8 cellular contexts compared by ENCODE assay signal in the genomic region with DNA sequence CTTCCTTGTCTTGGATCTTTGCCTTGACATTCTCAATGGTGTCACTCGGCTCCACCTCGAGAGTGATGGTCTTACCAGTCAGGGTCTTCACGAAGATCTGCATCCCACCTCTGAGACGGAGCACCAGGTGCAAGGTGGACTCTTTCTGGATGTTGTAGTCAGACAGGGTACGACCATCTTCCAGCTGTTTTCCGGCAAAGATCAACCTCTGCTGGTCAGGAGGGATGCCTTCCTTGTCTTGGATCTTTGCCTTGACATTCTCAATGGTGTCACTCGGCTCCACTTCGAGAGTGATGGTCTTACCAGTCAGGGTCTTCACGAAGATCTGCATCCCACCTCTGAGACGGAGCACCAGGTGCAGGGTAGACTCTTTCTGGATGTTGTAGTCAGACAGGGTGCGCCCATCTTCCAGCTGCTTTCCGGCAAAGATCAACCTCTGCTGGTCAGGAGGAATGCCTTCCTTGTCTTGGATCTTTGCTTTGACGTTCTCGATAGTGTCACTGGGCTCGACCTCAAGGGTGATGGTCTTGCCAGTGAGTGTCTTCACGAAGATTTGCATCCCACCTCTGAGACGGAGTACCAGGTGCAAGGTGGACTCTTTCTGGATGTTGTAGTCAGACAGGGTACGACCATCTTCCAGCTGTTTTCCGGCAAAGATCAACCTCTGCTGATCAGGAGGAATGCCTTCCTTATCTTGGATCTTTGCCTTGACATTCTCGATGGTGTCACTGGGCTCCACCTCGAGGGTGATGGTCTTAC. TPM values are rescaled to one million over a fixed set of nuclear protein-coding genes. Genes with fewer than 3 reads are reported as not detected.
DNase-seq lines count a peak whose midpoint lies in the region; ATAC-seq and TF ChIP-seq lines count a peak whose summit lies in the region.
"Not testable (repeated sequence)": the region's sequence is repeated elsewhere in the genome, so short reads cannot be mapped to it uniquely, and the experiment has no call there.

No MANE protein-coding gene starts in this region.

- H3K27me3 Mint-ChIP-seq in HFFc6 (ENCODE audit: insufficient read depth) = peaks cover 57% of the 10 kb centered on the region
- H3K27me3 Mint-ChIP-seq in T-helper 17 cell; effector memory CD8-positive, alpha-beta T cell; natural killer cell treated with Interleukin-12 subunit alpha and Interleukin-12 subunit beta and Interleukin-15 and Interleukin-18, amount 100 ng/mL, for 72 hours: not testable (repeated sequence)

- ATAC-seq in T-helper 17 cell; effector memory CD8-positive, alpha-beta T cell (replicated peaks); natural killer cell treated with Interleukin-12 subunit alpha and Interleukin-12 subunit beta and Interleukin-15 and Interleukin-18, amount 100 ng/mL, for 72 hours: not testable (repeated sequence)

- H3K36me3 ChIP-seq in adipocyte (ENCODE audit: control insufficient read depth, insufficient read depth, low read length, severe bottlenecking) (peaks cover 29% of the 10 kb centered on the region), iPS-20b (ENCODE audit: insufficient read depth, low read depth, low read length) (peaks cover 42% of the 10 kb centered on the region), spleen (peaks cover 0 to 40% (median 27%) of the 10 kb centered on the region in 6 donors)

- peaks cover 60% of the 10 kb centered on the region for H3K4me1 Mint-ChIP-seq in HFFc6 (ENCODE audit: low read depth)
- H3K4me1 Mint-ChIP-seq in T-helper 17 cell = peaks cover 62% of the 10 kb centered on the region
- peaks cover 55 to 58% of the 10 kb centered on the region in 2 donors for H3K4me1 Mint-ChIP-seq in effector memory CD8-positive, alpha-beta T cell (ENCODE audit: low read depth in 2 of 2)
- H3K4me1 Mint-ChIP-seq in natural killer cell treated with Interleukin-12 subunit alpha and Interleukin-12 subunit beta and Interleukin-15 and Interleukin-18, amount 100 ng/mL, for 72 hours (ENCODE audit: low read depth in 2 of 2) = peaks cover 60 to 66% of the 10 kb centered on the region in 2 donors

- H3K4me3 Mint-ChIP-seq in HFFc6 = peak overlapping the region; percentile 98
- H3K4me3 Mint-ChIP-seq in T-helper 17 cell = peak overlapping the region; percentile 92
- peak overlapping the region; percentile 98 to 99 for H3K4me3 Mint-ChIP-seq in effector memory CD8-positive, alpha-beta T cell
- H3K4me3 Mint-ChIP-seq in natural killer cell treated with Interleukin-12 subunit alpha and Interleukin-12 subunit beta and Interleukin-15 and Interleukin-18, amount 100 ng/mL, for 72 hours = peak overlapping the region; percentile 93

- peaks cover 40% of the 10 kb centered on the region for H3K36me3 Mint-ChIP-seq in HFFc6 (ENCODE audit: low read depth)
- peaks cover 25% of the 10 kb centered on the region for H3K36me3 Mint-ChIP-seq in T-helper 17 cell (ENCODE audit: low read depth)
- peaks cover 75% of the 10 kb centered on the region for H3K36me3 Mint-ChIP-seq in effector memory CD8-positive, alpha-beta T cell (ENCODE audit: insufficient read depth)
- H3K36me3 Mint-ChIP-seq in natural killer cell treated with Interleukin-12 subunit alpha and Interleukin-12 subunit beta and Interleukin-15 and Interleukin-18, amount 100 ng/mL, for 72 hours = peaks cover 33% of the 10 kb centered on the region

- H3K4me1 ChIP-seq in adipocyte (ENCODE audit: control insufficient read depth, insufficient read depth, low read length) (peaks cover 38% of the 10 kb centered on the region), iPS-20b (ENCODE audit: insufficient read depth, low read length) (peaks cover 16% of the 10 kb centered on the region), spleen (peaks cover 45 to 77% (median 66%) of the 10 kb centered on the region in 6 donors)

- not testable (repeated sequence) for TF ChIP-seq CTCF in AG09309 (IDR thresholded peaks at IDR 0.05; ENCODE audit: control insufficient read depth, insufficient read depth, low read depth, low read length, missing control alignments); HFFc6 (IDR thresholded peaks at IDR 0.05); spleen (IDR thresholded peaks at IDR 0.05 in 8 of 11, conservative IDR thresholded peaks at IDR 0.05 in 3 of 11)

- not testable (repeated sequence) for TF ChIP-seq POLR2A in spleen (IDR thresholded peaks at IDR 0.05)

- H3K27ac Mint-ChIP-seq in HFFc6 = peak overlapping the region; percentile 99
- H3K27ac Mint-ChIP-seq in T-helper 17 cell = peak overlapping the region; percentile 99
- H3K27ac Mint-ChIP-seq in effector memory CD8-positive, alpha-beta T cell = peak overlapping the region; percentile 100
- peak overlapping the region; percentile 93 to 98 for H3K27ac Mint-ChIP-seq in natural killer cell treated with Interleukin-12 subunit alpha and Interleukin-12 subunit beta and Interleukin-15 and Interleukin-18, amount 100 ng/mL, for 72 hours

- 64 to 84% (median 75%) methylated on average over 14 to 19 of the region's 21 CpGs for WGBS in spleen, 5 donors

- H3K9me3 Mint-ChIP-seq in HFFc6 = peaks cover 30% of the 10 kb centered on the region
- not testable (repeated sequence) for H3K9me3 Mint-ChIP-seq in effector memory CD8-positive, alpha-beta T cell; natural killer cell treated with Interleukin-12 subunit alpha and Interleukin-12 subunit beta and Interleukin-15 and Interleukin-18, amount 100 ng/mL, for 72 hours

- peak overlapping the region; percentile 100 for H3K9ac ChIP-seq in adipocyte (ENCODE audit: low read length)
- H3K9ac ChIP-seq in iPS-20b (ENCODE audit: low read depth, low read length) = not testable (repeated sequence)

- not testable (repeated sequence) for H3K27ac ChIP-seq in iPS-20b (ENCODE audit: low read length)
- H3K27ac ChIP-seq in spleen = peak overlapping the region in 3 of 8 donors; percentile 99 to 100 (median 100)

- not testable (repeated sequence) for H3K9me3 ChIP-seq in T-helper 17 cell (ENCODE audit: control insufficient read depth, low read length, poor library complexity, severe bottlenecking); adipocyte (ENCODE audit: control insufficient read depth, low read length); iPS-20b (ENCODE audit: insufficient read depth, low read depth, low read length); spleen

- H3K27me3 ChIP-seq in adipocyte (replicated peaks; ENCODE audit: control insufficient read depth, insufficient read depth, low read length); iPS-20b (ENCODE audit: insufficient read depth, low read length); spleen (replicated peaks in 1 of 7): not testable (repeated sequence)

- intact Hi-C loops in spleen (cut with DNase I; ENCODE audit: low total_unique reads) = not testable (repeated sequence)

- not testable (repeated sequence) for DNase-seq in AG09309 (ENCODE audit: low read depth); HFFc6; T-helper 17 cell; adipocyte (ENCODE audit: low read depth); effector memory CD8-positive, alpha-beta T cell; natural killer cell treated with Interleukin-12 subunit alpha and Interleukin-12 subunit beta and Interleukin-15 and Interleukin-18, amount 100 ng/mL, for 72 hours (ENCODE audit: low spot score)
- peak; percentile 54 for DNase-seq in spleen

- H3K4me3 ChIP-seq in AG09309 (ENCODE audit: control insufficient read depth, low read depth, low read length) (peak overlapping the region; percentile 94), adipocyte (ENCODE audit: low read length) (peak overlapping the region; percentile 99), iPS-20b (ENCODE audit: low read length) (peak overlapping the region; percentile 99; the same call in 1 of the 2 replicates), spleen (peak overlapping the region in 7 of 8 donors; percentile 60 to 88 (median 77))

RNA-seq across cellular contexts. Expression of a gene that starts 1.7 kb away (rescaled TPM):
- 1,000 to 10,000 TPM; 1,112 to 1,171 (median 1,143) TPM for total RNA-seq in HFFc6 (2021; fragmentation: NEBNext Ultra II Directional; extraction: Animal tissue kit (Norgen Biotek cat#: 25700))
- 1,000 to 10,000 TPM; 1,335 to 1,398 TPM for total RNA-seq in T-helper 17 cell
- total RNA-seq in natural killer cell treated with Interleukin-12 subunit alpha and Interleukin-12 subunit beta and Interleukin-15 and Interleukin-18, amount 100 ng/mL, for 72 hours = 1,000 to 10,000 TPM in 1 of 2 donors, 100 to 1,000 TPM in 1; 691 to 1,324 TPM
- 1,000 to 10,000 TPM in 1 of 7 donors, 100 to 1,000 TPM in 6; 770 to 1,107 (median 909) TPM for total RNA-seq in spleen
- 100 to 1,000 TPM; 623 to 743 (median 691) TPM for polyA plus RNA-seq in spleen

RNA-seq across cellular contexts. Expression of a gene that starts 49.0 kb away (rescaled TPM):
- total RNA-seq in HFFc6 (2021; fragmentation: NEBNext Ultra II Directional; extraction: Animal tissue kit (Norgen Biotek cat#: 25700)) = 10 to 100 TPM; 34.8 to 46.3 (median 36.8) TPM
- total RNA-seq in T-helper 17 cell (1 to 10 TPM; 1.3 to 1.7 TPM), spleen (10 to 100 TPM; 22.0 to 59.3 (median 32.6) TPM)
- total RNA-seq in natural killer cell treated with Interleukin-12 subunit alpha and Interleukin-12 subunit beta and Interleukin-15 and Interleukin-18, amount 100 ng/mL, for 72 hours = 10 to 100 TPM in 1 of 2 donors, 1 to 10 TPM in 1; 10.0 to 45.6 TPM
- polyA plus RNA-seq in spleen = 10 to 100 TPM; 11.9 to 19.5 (median 19.2) TPM

Comparison
In these comparisons a context has a peak if more than half of its experiments do, and no peak if none do; other contexts are left out.
1. RNA of a gene that starts 49.0 kb away (total RNA-seq): 10.0 to 45.6 TPM in natural killer cell treated with Interleukin-12 subunit alpha and Interleukin-12 subunit beta and Interleukin-15 and Interleukin-18, amount 100 ng/mL, for 72 hours, 34.8 to 46.3 TPM in HFFc6 and 22.0 to 59.3 TPM in spleen; 1.3 to 1.7 TPM in T-helper 17 cell; every median in the first group is over 4 times any median in the second.
2. Peak in every context shown above with its lines, with median percentiles within 50 percentile points of each other: H3K4me3 ChIP-seq, H3K27ac Mint-ChIP-seq and H3K4me3 Mint-ChIP-seq.